ENCODE assay signal across 8 cellular contexts in the genomic region with DNA sequence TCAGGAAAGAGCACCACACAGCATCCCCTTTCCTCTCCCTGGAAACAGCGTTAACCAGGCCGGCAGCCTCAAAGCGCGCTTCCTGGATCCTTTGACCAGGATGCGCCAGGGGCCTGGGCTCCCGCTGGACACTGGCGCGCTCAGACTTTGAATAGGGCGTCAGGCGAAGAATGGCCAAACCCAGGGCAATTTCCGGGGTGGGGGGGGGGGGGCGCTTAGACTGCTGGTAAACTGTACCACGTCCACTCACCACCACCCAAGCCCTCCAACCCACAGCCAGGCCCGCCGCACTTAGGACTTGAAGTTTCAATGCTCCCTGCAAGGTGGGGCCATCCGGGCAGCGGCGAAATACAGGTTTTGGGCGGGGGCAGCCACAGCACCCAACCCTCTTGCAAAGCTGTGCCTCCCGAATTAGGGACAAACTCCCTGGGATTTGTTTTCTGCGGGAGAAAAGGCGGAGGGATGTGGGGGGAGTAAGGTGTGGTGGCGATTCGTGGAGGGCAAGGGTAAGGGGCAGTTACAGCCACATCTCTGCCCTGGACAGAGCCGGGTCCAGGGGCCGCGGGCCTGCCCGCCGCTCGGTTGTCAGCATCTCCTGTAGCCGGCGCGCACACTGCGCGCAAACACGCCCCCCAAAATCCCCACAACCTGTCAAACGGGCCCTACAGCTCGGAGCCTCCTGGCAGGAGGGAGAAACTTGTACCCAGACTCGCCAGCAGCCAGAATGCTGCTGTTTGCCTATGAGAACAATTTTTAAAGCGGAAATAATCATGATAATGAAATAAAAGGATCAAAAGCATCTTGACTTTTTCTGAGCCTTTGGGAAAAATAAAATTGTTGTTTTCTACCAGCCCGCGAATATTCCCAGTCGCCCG. TPM values are rescaled to one million over a fixed set of nuclear protein-coding genes. Genes with fewer than 3 reads are reported as not detected.
DNase-seq lines count a peak whose midpoint lies in the region; ATAC-seq and TF ChIP-seq lines count a peak whose summit lies in the region.

No MANE protein-coding gene starts in this region.

- H3K27me3 ChIP-seq in testis: no peaks in the 10 kb centered on the region

- no peaks in the 10 kb centered on the region for H3K9me3 ChIP-seq in testis

- TF ChIP-seq CTCF in testis (IDR thresholded peaks at IDR 0.05): no peak

- POLR2A ChIA-PET in activated CD4-positive, alpha-beta memory T cell treated with anti-CD3 and anti-CD28 coated beads, Interleukin-2, amount 10 ng/mL, durations not matched to agents 7 days and 5 days (lab: Charles Lee): no interaction called here
- POLR2A ChIA-PET in activated CD4-positive, alpha-beta memory T cell treated with anti-CD3 and anti-CD28 coated beads for 36 hours (lab: Charles Lee): no interaction called here

- H3K36me3 ChIP-seq in testis (ENCODE audit: low read depth, missing control alignments): no peaks in the 10 kb centered on the region

- no peak overlapping the region for H3K27ac ChIP-seq in testis

- H3K4me3 ChIP-seq in testis: peak overlapping the region; percentile 59 to 66

- CTCF ChIA-PET in activated CD4-positive, alpha-beta memory T cell treated with anti-CD3 and anti-CD28 coated beads, Interleukin-2, amount 10 ng/mL, durations not matched to agents 7 days and 5 days (lab: Charles Lee): no interaction called here
- CTCF ChIA-PET in activated CD4-positive, alpha-beta memory T cell treated with anti-CD3 and anti-CD28 coated beads for 36 hours (lab: Charles Lee): no interaction called here

- H3K4me1 ChIP-seq in testis: no peaks in the 10 kb centered on the region

- peaks cover 9% of the 10 kb centered on the region for H3K4me1 Mint-ChIP-seq in activated CD4-positive, alpha-beta memory T cell treated with anti-CD3 and anti-CD28 coated beads, Interleukin-2, amount 10 ng/mL, durations not matched to agents 7 days and 5 days
- H3K4me1 Mint-ChIP-seq in activated CD4-positive, alpha-beta memory T cell treated with anti-CD3 and anti-CD28 coated beads for 36 hours (ENCODE audit: low read depth): peaks cover 6% of the 10 kb centered on the region
- H3K4me1 Mint-ChIP-seq in activated T-helper 1 cell treated with anti-CD3 and anti-CD28 coated beads, Interleukin-12 subunit alpha, Interleukin-12 subunit beta, Interleukin-2, Interleukin-4 antibody, amounts not matched to agents 30 ng/mL and 10 ng/mL and 1 ng/mL, durations not matched to agents 14 hours and 24 hours and 36 hours (ENCODE audit: low read depth): peaks cover 6% of the 10 kb centered on the region

- intact Hi-C loops in activated CD4-positive, alpha-beta memory T cell treated with anti-CD3 and anti-CD28 coated beads for 36 hours (cut with micrococcal nuclease): no loop called here
- intact Hi-C loops in activated T-helper 1 cell treated with anti-CD3 and anti-CD28 coated beads, Interleukin-12 subunit alpha, Interleukin-12 subunit beta, Interleukin-2, Interleukin-4 antibody, amounts not matched to agents 30 ng/mL and 10 ng/mL and 1 ng/mL, durations not matched to agents 14 hours and 24 hours and 36 hours (cut with micrococcal nuclease): no loop called here
- intact Hi-C loops in testis (cut with DNase I; ENCODE audit: low total_unique reads): no loop called here

- no peak for DNase-seq in activated CD4-positive, alpha-beta memory T cell treated with anti-CD3 and anti-CD28 coated beads, Interleukin-2, amount 10 ng/mL, durations not matched to agents 7 days and 5 days
- DNase-seq in activated CD4-positive, alpha-beta memory T cell treated with anti-CD3 and anti-CD28 coated beads for 36 hours: no peak
- no peak for DNase-seq in activated T-helper 1 cell treated with anti-CD3 and anti-CD28 coated beads, Interleukin-12 subunit alpha, Interleukin-12 subunit beta, Interleukin-2, Interleukin-4 antibody, amounts not matched to agents 30 ng/mL and 10 ng/mL and 1 ng/mL, durations not matched to agents 14 hours and 24 hours and 36 hours (ENCODE audit: low spot score)
- peak; percentile 43 for DNase-seq in left kidney (ENCODE audit: low read depth, low spot score)
- DNase-seq in testis: peak; percentile 23
- DNase-seq in NOMO-1 treated with dmso at 0.1 percent for 144 hours (lab: John Stamatoyannopoulos, UW; ENCODE audit: unreplicated experiment): no peak
- no peak for DNase-seq in activated gamma-delta T cell (lab: John Stamatoyannopoulos, UW)

- no peak for ATAC-seq in HG03442 (IDR thresholded peaks at IDR 0.05; ENCODE audit: unreplicated experiment)

- peak overlapping the region; percentile 37 for H3K4me3 Mint-ChIP-seq in activated CD4-positive, alpha-beta memory T cell treated with anti-CD3 and anti-CD28 coated beads, Interleukin-2, amount 10 ng/mL, durations not matched to agents 7 days and 5 days
- H3K4me3 Mint-ChIP-seq in activated CD4-positive, alpha-beta memory T cell treated with anti-CD3 and anti-CD28 coated beads for 36 hours: no peak overlapping the region
- peak overlapping the region; percentile 62 for H3K4me3 Mint-ChIP-seq in activated T-helper 1 cell treated with anti-CD3 and anti-CD28 coated beads, Interleukin-12 subunit alpha, Interleukin-12 subunit beta, Interleukin-2, Interleukin-4 antibody, amounts not matched to agents 30 ng/mL and 10 ng/mL and 1 ng/mL, durations not matched to agents 14 hours and 24 hours and 36 hours

- 5 to 6% methylated on average over 34 to 44 of the region's 44 CpGs for WGBS in testis, 2 donors

- H3K27me3 Mint-ChIP-seq in activated CD4-positive, alpha-beta memory T cell treated with anti-CD3 and anti-CD28 coated beads, Interleukin-2, amount 10 ng/mL, durations not matched to agents 7 days and 5 days: peaks cover 56% of the 10 kb centered on the region
- H3K27me3 Mint-ChIP-seq in activated CD4-positive, alpha-beta memory T cell treated with anti-CD3 and anti-CD28 coated beads for 36 hours: peaks cover 44% of the 10 kb centered on the region
- H3K27me3 Mint-ChIP-seq in activated T-helper 1 cell treated with anti-CD3 and anti-CD28 coated beads, Interleukin-12 subunit alpha, Interleukin-12 subunit beta, Interleukin-2, Interleukin-4 antibody, amounts not matched to agents 30 ng/mL and 10 ng/mL and 1 ng/mL, durations not matched to agents 14 hours and 24 hours and 36 hours (ENCODE audit: insufficient read depth): peaks cover 61% of the 10 kb centered on the region

- H3K9me3 Mint-ChIP-seq in activated CD4-positive, alpha-beta memory T cell treated with anti-CD3 and anti-CD28 coated beads, Interleukin-2, amount 10 ng/mL, durations not matched to agents 7 days and 5 days: no peaks in the 10 kb centered on the region
- H3K9me3 Mint-ChIP-seq in activated CD4-positive, alpha-beta memory T cell treated with anti-CD3 and anti-CD28 coated beads for 36 hours: no peaks in the 10 kb centered on the region
- no peaks in the 10 kb centered on the region for H3K9me3 Mint-ChIP-seq in activated T-helper 1 cell treated with anti-CD3 and anti-CD28 coated beads, Interleukin-12 subunit alpha, Interleukin-12 subunit beta, Interleukin-2, Interleukin-4 antibody, amounts not matched to agents 30 ng/mL and 10 ng/mL and 1 ng/mL, durations not matched to agents 14 hours and 24 hours and 36 hours

- H3K27ac Mint-ChIP-seq in activated CD4-positive, alpha-beta memory T cell treated with anti-CD3 and anti-CD28 coated beads, Interleukin-2, amount 10 ng/mL, durations not matched to agents 7 days and 5 days: no peak overlapping the region
- no peak overlapping the region for H3K27ac Mint-ChIP-seq in activated CD4-positive, alpha-beta memory T cell treated with anti-CD3 and anti-CD28 coated beads for 36 hours
- no peak overlapping the region for H3K27ac Mint-ChIP-seq in activated T-helper 1 cell treated with anti-CD3 and anti-CD28 coated beads, Interleukin-12 subunit alpha, Interleukin-12 subunit beta, Interleukin-2, Interleukin-4 antibody, amounts not matched to agents 30 ng/mL and 10 ng/mL and 1 ng/mL, durations not matched to agents 14 hours and 24 hours and 36 hours

- no peaks in the 10 kb centered on the region for H3K36me3 Mint-ChIP-seq in activated CD4-positive, alpha-beta memory T cell treated with anti-CD3 and anti-CD28 coated beads, Interleukin-2, amount 10 ng/mL, durations not matched to agents 7 days and 5 days (ENCODE audit: low read depth)
- no peaks in the 10 kb centered on the region for H3K36me3 Mint-ChIP-seq in activated CD4-positive, alpha-beta memory T cell treated with anti-CD3 and anti-CD28 coated beads for 36 hours
- no peaks in the 10 kb centered on the region for H3K36me3 Mint-ChIP-seq in activated T-helper 1 cell treated with anti-CD3 and anti-CD28 coated beads, Interleukin-12 subunit alpha, Interleukin-12 subunit beta, Interleukin-2, Interleukin-4 antibody, amounts not matched to agents 30 ng/mL and 10 ng/mL and 1 ng/mL, durations not matched to agents 14 hours and 24 hours and 36 hours (ENCODE audit: low read depth)

- no peak for TF ChIP-seq POLR2A in testis (IDR thresholded peaks at IDR 0.05)

RNA-seq across cellular contexts. Expression of a gene that starts 1.0 kb away (rescaled TPM):
- total RNA-seq in activated CD4-positive, alpha-beta memory T cell treated with anti-CD3 and anti-CD28 coated beads, Interleukin-2, amount 10 ng/mL, durations not matched to agents 7 days and 5 days: not detected
- not detected for total RNA-seq in activated CD4-positive, alpha-beta memory T cell treated with anti-CD3 and anti-CD28 coated beads for 36 hours
- not detected in 2 replicates for total RNA-seq in activated T-helper 1 cell treated with anti-CD3 and anti-CD28 coated beads, Interleukin-12 subunit alpha, Interleukin-12 subunit beta, Interleukin-2, Interleukin-4 antibody, amounts not matched to agents 30 ng/mL and 10 ng/mL and 1 ng/mL, durations not matched to agents 14 hours and 24 hours and 36 hours
- 10 to 100 TPM in 1 of 2 donors, 1 to 10 TPM in 1; 8.2 to 11.1 TPM for total RNA-seq in testis
- 10.9 TPM for polyA plus RNA-seq in testis (ENCODE audit: insufficient read depth, low read depth, low replicate concordance)

RNA-seq across cellular contexts. Expression of a gene that starts 50.3 kb away (rescaled TPM):
- not detected for total RNA-seq in activated CD4-positive, alpha-beta memory T cell treated with anti-CD3 and anti-CD28 coated beads, Interleukin-2, amount 10 ng/mL, durations not matched to agents 7 days and 5 days
- total RNA-seq in activated CD4-positive, alpha-beta memory T cell treated with anti-CD3 and anti-CD28 coated beads for 36 hours: not detected
- total RNA-seq in activated T-helper 1 cell treated with anti-CD3 and anti-CD28 coated beads, Interleukin-12 subunit alpha, Interleukin-12 subunit beta, Interleukin-2, Interleukin-4 antibody, amounts not matched to agents 30 ng/mL and 10 ng/mL and 1 ng/mL, durations not matched to agents 14 hours and 24 hours and 36 hours: not detected in 2 replicates
- total RNA-seq in testis: 10 to 100 TPM in 1 of 2 donors, 1 to 10 TPM in 1; 4.3 to 11.0 TPM
- polyA plus RNA-seq in testis (ENCODE audit: insufficient read depth, low read depth, low replicate concordance): 10.1 TPM

Comparison
In these comparisons a context has a peak if more than half of its experiments do, and no peak if none do; other contexts are left out.
1. DNase-seq: peak in left kidney (single experiment) and testis (single experiment); none in activated CD4-positive, alpha-beta memory T cell treated with anti-CD3 and anti-CD28 coated beads, Interleukin-2, amount 10 ng/mL, durations not matched to agents 7 days and 5 days (single experiment), activated CD4-positive, alpha-beta memory T cell treated with anti-CD3 and anti-CD28 coated beads for 36 hours (single experiment), activated T-helper 1 cell treated with anti-CD3 and anti-CD28 coated beads, Interleukin-12 subunit alpha, Interleukin-12 subunit beta, Interleukin-2, Interleukin-4 antibody, amounts not matched to agents 30 ng/mL and 10 ng/mL and 1 ng/mL, durations not matched to agents 14 hours and 24 hours and 36 hours (single experiment), NOMO-1 treated with dmso at 0.1 percent for 144 hours (single experiment) and activated gamma-delta T cell (single experiment).